ENCODE assay signal across 8 cellular contexts in genomic region chr16:788399-789126, GRCh38. TPM values are rescaled to one million over a fixed set of nuclear protein-coding genes. Genes with fewer than 3 reads are reported as not detected.
DNase-seq lines count a peak whose midpoint lies in the region; ATAC-seq and TF ChIP-seq lines count a peak whose summit lies in the region.

CHTF18 (plus strand) TSS chr16:788620; CDS start chr16:788685, 65 bp downstream.

- DNase-seq in DMS153 treated with DMSO at 0.1 percent for 48 hours (lab: John Stamatoyannopoulos, UW; ENCODE audit: unreplicated experiment) (peak; percentile 77), Panc1 (ENCODE audit: low read depth, low spot score) (no peak), esophagus muscularis mucosa (ENCODE audit: extremely low spot score) (peak; percentile 98)
- DNase-seq in activated T-cell treated with anti-CD3 and anti-CD28 coated beads, Interleukin-2, amount 50 U/mL, for 72 hours: peak; percentile 93 to 96
- DNase-seq in stimulated activated CD8-positive, alpha-beta memory T cell treated with anti-CD3 and anti-CD28 coated beads, Interleukin-7, amount 100 ng/mL, for 1 hour (ENCODE audit: low read depth in 2 of 2): peak; percentile 83 to 92

- TF ChIP-seq CTCF in KMS-11 (conservative IDR thresholded peaks at IDR 0.05; ENCODE audit: low read depth, low read length): no peak
- no peak for TF ChIP-seq CTCF in Panc1 (IDR thresholded peaks at IDR 0.05)
- TF ChIP-seq CTCF in esophagus muscularis mucosa (IDR thresholded peaks at IDR 0.05): no peak

- POLR2A ChIA-PET in Panc1 (lab: Charles Lee): interaction anchor here (0.6 kb wide), 1 partner anchor 39 kb away, joined by 3 read pairs; no protein-coding TSS in a partner anchor

- peak within 1 kb of the TSS; percentile 97 for H2AFZ ChIP-seq in KMS-11 (ENCODE audit: low read depth)

- peaks cover 21% of the 10 kb centered on the region for H3K4me1 Mint-ChIP-seq in activated T-cell treated with anti-CD3 and anti-CD28 coated beads, Interleukin-2, amount 50 U/mL, for 72 hours (ENCODE audit: low read depth)

- H3K27ac Mint-ChIP-seq in activated T-cell treated with anti-CD3 and anti-CD28 coated beads, Interleukin-2, amount 50 U/mL, for 72 hours: peak within 1 kb of the TSS; percentile 63

- H3K9me3 ChIP-seq in Panc1 (ENCODE audit: control insufficient read depth, insufficient read depth, low read depth, low read length) (no peaks in the 10 kb centered on the region), esophagus muscularis mucosa (no peaks in the 10 kb centered on the region), muscle layer of duodenum (ENCODE audit: control insufficient read depth in 1 of 2, low read length in 2 of 2) (no peaks in the 10 kb centered on the region)

- peaks cover 0 to 9% of the 10 kb centered on the region in 2 donors for H3K36me3 Mint-ChIP-seq in activated T-cell treated with anti-CD3 and anti-CD28 coated beads, Interleukin-2, amount 50 U/mL, for 72 hours (ENCODE audit: insufficient read depth in 2 of 2)

- WGBS in esophagus muscularis mucosa: no CpG with 5 or more reads among the region's 97 CpGs

- no peaks in the 10 kb centered on the region for H4K20me1 ChIP-seq in KMS-11 (ENCODE audit: insufficient read depth)

- H3K36me3 ChIP-seq in KMS-11 (ENCODE audit: insufficient read depth): no peaks in the 10 kb centered on the region
- H3K36me3 ChIP-seq in Panc1 (ENCODE audit: control insufficient read depth, insufficient read depth, low read length): peaks cover 5% of the 10 kb centered on the region
- H3K36me3 ChIP-seq in esophagus muscularis mucosa: peaks cover 0 to 43% (median 23%) of the 10 kb centered on the region in 4 donors
- H3K36me3 ChIP-seq in muscle layer of duodenum (ENCODE audit: control insufficient read depth in 1 of 2, insufficient read depth in 2 of 2, low read length in 2 of 2): peaks cover 0 to 12% of the 10 kb centered on the region in 2 donors

- H3K27me3 Mint-ChIP-seq in activated T-cell treated with anti-CD3 and anti-CD28 coated beads, Interleukin-2, amount 50 U/mL, for 72 hours (ENCODE audit: low read depth): no peaks in the 10 kb centered on the region

- no peaks in the 10 kb centered on the region for H3K9me3 Mint-ChIP-seq in activated T-cell treated with anti-CD3 and anti-CD28 coated beads, Interleukin-2, amount 50 U/mL, for 72 hours

- CTCF ChIA-PET in Panc1 (lab: Charles Lee): interaction anchor here (0.6 kb wide), 1 partner anchor 344 kb away, joined by 6 read pairs; no protein-coding TSS in a partner anchor

- TF ChIP-seq EP300 in esophagus muscularis mucosa (IDR thresholded peaks at IDR 0.05): no peak

- peak within 1 kb of the TSS; percentile 68 for H3K9ac ChIP-seq in KMS-11

- H3K4me3 ChIP-seq in KMS-11 (IDR thresholded peaks at IDR 0.05; ENCODE audit: insufficient read depth, low read depth, low read length): no peak within 1 kb of the TSS
- H3K4me3 ChIP-seq in Panc1 (ENCODE audit: low read depth in 2 of 2, low read length in 2 of 2): peak within 1 kb of the TSS; percentile 72 to 89
- peak within 1 kb of the TSS; percentile 86 to 99 (median 96) for H3K4me3 ChIP-seq in esophagus muscularis mucosa
- H3K4me3 ChIP-seq in muscle layer of duodenum (ENCODE audit: low read depth in 1 of 2, low read length in 2 of 2): peak within 1 kb of the TSS; percentile 86 to 96

- intact Hi-C loops in Panc1 (cut with micrococcal nuclease; ENCODE audit: unreplicated experiment): loop anchor here (5.0 kb wide), 1 partner anchor 46 kb away; the partner anchor contains the start of gene CIAO3
- intact Hi-C loops in esophagus muscularis mucosa (cut with DNase I): no loop called here

- H3K27me3 ChIP-seq in KMS-11 (ENCODE audit: insufficient read depth, low read depth) (peaks cover 6% of the 10 kb centered on the region; the same call in 1 of the 2 replicates), Panc1 (ENCODE audit: control insufficient read depth, insufficient read depth, low read length) (no peaks in the 10 kb centered on the region), esophagus muscularis mucosa (peaks cover 0 to 4% (median 0%) of the 10 kb centered on the region in 4 donors), muscle layer of duodenum (ENCODE audit: low read depth, low read length) (no peaks in the 10 kb centered on the region)

- H3K27ac ChIP-seq in KMS-11 (no peak within 1 kb of the TSS), Panc1 (ENCODE audit: low read length) (peak within 1 kb of the TSS; percentile 79), esophagus muscularis mucosa (replicated peaks in 1 of 4) (peak within 1 kb of the TSS; percentile 68 to 84 (median 80)), muscle layer of duodenum (ENCODE audit: low read length) (no peak within 1 kb of the TSS)

- peaks cover 10% of the 10 kb centered on the region for H3K4me1 ChIP-seq in KMS-11 (ENCODE audit: low read depth, poor library complexity, severe bottlenecking)
- H3K4me1 ChIP-seq in Panc1 (ENCODE audit: control insufficient read depth, insufficient read depth, low read length): peaks cover 4% of the 10 kb centered on the region
- H3K4me1 ChIP-seq in esophagus muscularis mucosa: peaks cover 23 to 45% (median 34%) of the 10 kb centered on the region in 4 donors
- peaks cover 0 to 24% of the 10 kb centered on the region in 2 donors for H3K4me1 ChIP-seq in muscle layer of duodenum (ENCODE audit: control insufficient read depth in 1 of 2, insufficient read depth in 2 of 2, low read length in 2 of 2)

- ATAC-seq in GM21737 (IDR thresholded peaks at IDR 0.05; ENCODE audit: unreplicated experiment) (peak; percentile 64), Panc1 (peak; percentile 85)
- ATAC-seq in activated T-cell treated with anti-CD3 and anti-CD28 coated beads, Interleukin-2, amount 50 U/mL, for 72 hours (replicated peaks in 1 of 2): peak; percentile 93 to 94

- H3K4me2 ChIP-seq in KMS-11: peak within 1 kb of the TSS; percentile 93

- TF ChIP-seq POLR2A in esophagus muscularis mucosa (IDR thresholded peaks at IDR 0.05; ENCODE audit: low read depth): no peak

- H3K4me3 Mint-ChIP-seq in activated T-cell treated with anti-CD3 and anti-CD28 coated beads, Interleukin-2, amount 50 U/mL, for 72 hours: peak within 1 kb of the TSS; percentile 92 to 93

- H3K79me2 ChIP-seq in KMS-11 (ENCODE audit: insufficient read depth, low read depth): peaks cover 16% of the 10 kb centered on the region; the same call in 1 of the 2 replicates

- no TSS peak for BruUV-seq in Panc1 (replicated peaks; lab: Mats Ljungman, UMichigan)

- in situ Hi-C loops in Panc1 (cut with HindIII; ENCODE audit: low pct_unique_long_range_greater_than_20kb, low sequenced_read_pairs): no loop called here

RNA-seq across cellular contexts. Expression of gene CHTF18, which starts in this region (rescaled TPM):
- total RNA-seq in Panc1 (2021; ENCODE audit: unreplicated experiment) (118 TPM), esophagus muscularis mucosa (1 to 10 TPM; 2.0 to 8.8 (median 3.4) TPM)
- 60.2 TPM for polyA plus RNA-seq in Panc1 (2012; ENCODE audit: insufficient read length)
- 10 to 100 TPM; 74.5 to 97.8 TPM for total RNA-seq in activated T-cell treated with anti-CD3 and anti-CD28 coated beads, Interleukin-2, amount 50 U/mL, for 72 hours

Comparison
In these comparisons a context has a peak if more than half of its experiments do, and no peak if none do; other contexts are left out.
1. RNA of gene CHTF18 (total RNA-seq): 118 TPM in Panc1 (single experiment) and 74.5 to 97.8 TPM in activated T-cell treated with anti-CD3 and anti-CD28 coated beads, Interleukin-2, amount 50 U/mL, for 72 hours; 2.0 to 8.8 TPM in esophagus muscularis mucosa; every median in the first group is over 4 times any median in the second.
2. H3K27ac ChIP-seq: peak in Panc1 (single experiment) and esophagus muscularis mucosa (4 of 4); none in KMS-11 (single experiment) and muscle layer of duodenum (single experiment).
3. Peak in every context shown above with its lines, with median percentiles within 50 percentile points of each other: ATAC-seq.